ENCODE assay signal across 21 cellular contexts in genomic region chr2:157592374-157592773, GRCh38.
"Had no signal": no experiment of that assay in that cellular context is flagged by ENCODE, and none has a peak within 500 bp of the region (broad histone marks: within the 10 kb centered on the region; RNA-seq: fewer than 3 reads in every experiment).

No MANE protein-coding gene starts in this region.

- H3K36me3 Mint-ChIP-seq: activated CD4-positive, alpha-beta memory T cell treated with anti-CD3 and anti-CD28 coated beads for 36 hours; activated naive CD8-positive, alpha-beta T cell; WTC11 had no signal

- H3K9me3 Mint-ChIP-seq: activated CD4-positive, alpha-beta memory T cell treated with anti-CD3 and anti-CD28 coated beads for 36 hours; activated CD4-positive, alpha-beta T cell treated with anti-CD3 and anti-CD28 coated beads, Interleukin-2, amount 10 ng/mL, durations not matched to agents 7 days and 5 days; activated naive CD4-positive, alpha-beta T cell treated with anti-CD3 and anti-CD28 coated beads for 36 hours; activated T-helper 17 cell treated with anti-CD3 and anti-CD28 coated beads, Interleukin-2, amount 50 U/mL, for 72 hours; WTC11 had no signal

- H3K27ac ChIP-seq: brain microvascular endothelial cell, cardiac muscle cell had no signal

- H3K4me3 ChIP-seq: cardiac muscle cell had no signal

- H3K27ac Mint-ChIP-seq: activated CD4-positive, alpha-beta memory T cell treated with anti-CD3 and anti-CD28 coated beads for 36 hours; activated CD4-positive, alpha-beta T cell treated with anti-CD3 and anti-CD28 coated beads, Interleukin-2, amount 10 ng/mL, durations not matched to agents 7 days and 5 days; activated naive CD4-positive, alpha-beta T cell treated with anti-CD3 and anti-CD28 coated beads for 36 hours; activated naive CD8-positive, alpha-beta T cell; activated T-helper 17 cell treated with anti-CD3 and anti-CD28 coated beads, Interleukin-2, amount 50 U/mL, for 72 hours; T-helper 17 cell; WTC11 had no signal

- DNase-seq: activated CD4-positive, alpha-beta memory T cell treated with anti-CD3 and anti-CD28 coated beads for 36 hours; activated CD4-positive, alpha-beta T cell treated with anti-CD3 and anti-CD28 coated beads, Interleukin-2, amount 10 ng/mL, durations not matched to agents 7 days and 5 days; activated CD8-positive, alpha-beta memory T cell treated with anti-CD3 and anti-CD28 coated beads for 24 hours; activated gamma-delta T cell; activated naive CD4-positive, alpha-beta T cell treated with anti-CD3 and anti-CD28 coated beads for 36 hours; activated T-cell treated with anti-CD3 and anti-CD28 coated beads for 4 hours; activated T-cell treated with anti-CD3 and anti-CD28 coated beads, Interleukin-2, amount 50 U/mL, for 48 hours; amygdala; NCI-H1048; NCI-H1417 treated with DMSO at 0.1 percent for 48 hours; NCI-H187; NCI-H2081 treated with DMSO at 0.1 percent for 48 hours; NCI-H510A treated with DMSO at 0.1 percent for 48 hours; SHP77 treated with DMSO at 0.1 percent for 48 hours; T-helper 17 cell; T-helper 9 cell had no signal

- ATAC-seq: activated T-helper 17 cell treated with anti-CD3 and anti-CD28 coated beads, Interleukin-2, amount 50 U/mL, for 72 hours; T-helper 17 cell; WTC11 had no signal

- H3K27me3 Mint-ChIP-seq: activated T-helper 17 cell treated with anti-CD3 and anti-CD28 coated beads, Interleukin-2, amount 50 U/mL, for 72 hours; T-helper 17 cell had no signal

- H3K4me3 Mint-ChIP-seq: activated CD4-positive, alpha-beta memory T cell treated with anti-CD3 and anti-CD28 coated beads for 36 hours; activated CD4-positive, alpha-beta T cell treated with anti-CD3 and anti-CD28 coated beads, Interleukin-2, amount 10 ng/mL, durations not matched to agents 7 days and 5 days; activated naive CD4-positive, alpha-beta T cell treated with anti-CD3 and anti-CD28 coated beads for 36 hours; activated naive CD8-positive, alpha-beta T cell; activated T-helper 17 cell treated with anti-CD3 and anti-CD28 coated beads, Interleukin-2, amount 50 U/mL, for 72 hours; T-helper 17 cell; WTC11 had no signal

- H3K36me3 ChIP-seq: brain microvascular endothelial cell, cardiac muscle cell had no signal
